Comparison of ENCODE assay signal across 1 cellular context in the genomic region with DNA sequence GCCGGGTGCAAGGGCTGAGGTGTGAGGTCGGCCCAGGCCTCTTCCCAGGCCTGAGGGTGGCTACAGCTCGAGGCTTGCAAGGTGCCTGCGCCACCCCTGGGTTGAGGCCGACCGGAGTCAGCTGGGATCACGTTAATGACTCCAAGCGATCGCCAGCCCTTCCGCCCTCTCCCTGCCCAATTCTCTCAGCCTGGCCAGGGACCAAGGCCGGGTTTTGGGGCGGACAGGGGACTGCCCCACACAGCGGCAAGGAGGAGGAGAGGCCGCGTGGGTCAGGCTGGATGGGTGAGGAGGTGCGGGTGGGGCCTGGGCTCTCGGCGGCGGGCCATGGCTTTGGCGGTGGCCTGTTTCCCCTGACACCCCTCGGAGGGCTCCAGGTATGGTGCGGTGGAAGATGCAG.
TF ChIP-seq lines count a peak whose summit lies in the region.

No MANE protein-coding gene starts in this region.

TF ChIP-seq in WTC11, 78 proteins besides CTCF, POLR2A, EP300 and RAD21 (continued from another document):
- TF ChIP-seq ZNF425 (CRISPR knock-in tag; conservative IDR thresholded peaks at IDR 0.05) (no peak), USF2 (CRISPR knock-in tag; IDR thresholded peaks at IDR 0.05) (no peak)
